Comparison of ENCODE assay signal across 7 cellular contexts in genomic region chr20:64083380-64084208, GRCh38.
DNase-seq lines count a peak whose midpoint lies in the region; ATAC-seq and TF ChIP-seq lines count a peak whose summit lies in the region.

No MANE protein-coding gene starts in this region.

- no peak for ATAC-seq in GM18498 (IDR thresholded peaks at IDR 0.05; ENCODE audit: unreplicated experiment)

- TF ChIP-seq CTCF in GM12874 (IDR thresholded peaks at IDR 0.05; ENCODE audit: insufficient read depth, low read depth, low read length) (peak; percentile 82), VCaP (conservative IDR thresholded peaks at IDR 0.05) (peak; percentile 91)

- peak; percentile 89 for DNase-seq in NCI-H2171 (lab: John Stamatoyannopoulos, UW)
- DNase-seq in caudate nucleus (lab: John Stamatoyannopoulos, UW), result peak in 48 of 61 donors; percentile 16 to 77 (median 50)
- peak; percentile 84 for DNase-seq in iris pigment epithelial cell (ENCODE audit: low read depth)
- peak; percentile 30 to 60 for DNase-seq in stimulated activated CD4-positive, alpha-beta T cell treated with anti-CD3 and anti-CD28 coated beads, Interleukin-15, amount 100 ng/mL, for 1 hour (ENCODE audit: low read depth in 1 of 2, low spot score in 1 of 2)

- H3K27ac ChIP-seq in VCaP, result peak overlapping the region; percentile 71; the same call in 1 of the 2 replicates
- no peak overlapping the region for H3K27ac ChIP-seq in caudate nucleus (ENCODE audit: low read depth, low read length)
